ENCODE assay signal across 19 cellular contexts in the genomic region with DNA sequence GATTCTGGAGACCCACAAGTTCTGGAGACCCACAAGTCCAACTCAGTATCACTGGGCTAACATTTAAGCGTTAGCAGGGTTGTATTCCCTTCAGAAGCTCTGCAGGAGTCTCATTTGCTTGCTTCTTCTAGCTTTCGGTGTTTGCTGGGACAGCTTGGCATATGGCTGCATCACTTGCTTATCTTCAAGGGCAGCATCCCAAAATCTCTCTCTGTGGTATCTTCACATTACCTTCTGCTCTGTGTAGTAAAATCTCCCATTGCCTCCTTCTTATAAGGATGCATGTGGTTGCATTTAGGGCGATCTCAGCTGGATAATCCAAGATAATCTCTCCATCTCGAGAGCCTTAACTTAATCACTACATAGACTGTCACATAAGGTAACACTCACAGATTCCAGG. TPM values are rescaled to one million over a fixed set of nuclear protein-coding genes. Genes with fewer than 3 reads are reported as not detected.
"Had no signal": no experiment of that assay in that cellular context is flagged by ENCODE, and none has a peak within 500 bp of the region (broad histone marks: within the 10 kb centered on the region; RNA-seq: fewer than 3 reads in every experiment).

No MANE protein-coding gene starts in this region.

- DNase-seq: Kasumi-1, MM.1S, NCI-H1092 treated with DMSO at 0.1 percent for 48 hours, NCI-H1436 treated with DMSO at 0.1 percent for 48 hours, NCI-H1694, NCI-H1930, NCI-H2081, NCI-H2107, NCI-H2227 treated with DMSO at 0.1 percent for 48 hours, NCI-H526, PC-3, SHP77 had no signal

- H3K4me3 ChIP-seq: K562, SK-N-MC had no signal

- H3K9ac ChIP-seq: KMS-11 had no signal

- H3K27ac ChIP-seq: KMS-11, RWPE1, SK-N-MC had no signal

- H3K4me2 ChIP-seq: KMS-11 had no signal

RNA-seq across cellular contexts. Expression of gene CNTN1, which starts 7.3 kb away (rescaled TPM):
- total RNA-seq: OCI-LY7; PC-3; T-helper 1 cell treated with Interleukin-12 subunit alpha and Interleukin-12 subunit beta and Interleukin-4 antibody, amounts not matched to agents 30 ng/mL and 1 ng/mL, for 36 hours had no signal
- polyA plus RNA-seq: IgD-negative memory B cell, K562 had no signal
